Comparison of ENCODE assay signal across 8 cellular contexts in genomic region chr22:35330258-35330861, GRCh38. TPM values are rescaled to one million over a fixed set of nuclear protein-coding genes. Genes with fewer than 3 reads are reported as not detected.
A peak's percentile ranks its signal among the peaks of the same experiment; 100 is the strongest.
DNase-seq lines count a peak whose midpoint lies in the region; ATAC-seq and TF ChIP-seq lines count a peak whose summit lies in the region.

No MANE protein-coding gene starts in this region.

- H3K27ac Mint-ChIP-seq in T-helper 1 cell treated with Interleukin-12 subunit alpha and Interleukin-12 subunit beta and Interleukin-4 antibody, amounts not matched to agents 30 μg/mL and 1 μg/mL, for 36 hours: peak overlapping the region; percentile 53

- H3K4me3 Mint-ChIP-seq in T-helper 1 cell treated with Interleukin-12 subunit alpha and Interleukin-12 subunit beta and Interleukin-4 antibody, amounts not matched to agents 30 μg/mL and 1 μg/mL, for 36 hours: peak overlapping the region; percentile 37

- H3K9me3 ChIP-seq in liver (ENCODE audit: control insufficient read depth in 4 of 4, low read length in 3 of 4): no peaks in the 10 kb centered on the region

- no peaks in the 10 kb centered on the region for H3K27me3 ChIP-seq in liver (ENCODE audit: control insufficient read depth in 4 of 4, insufficient read depth in 4 of 4, low read length in 3 of 4)

- TF ChIP-seq CTCF in liver (IDR thresholded peaks at IDR 0.05; ENCODE audit: low read depth, low read length, missing input control): no peak

- peaks cover 12 to 40% (median 26%) of the 10 kb centered on the region in 4 donors for H3K4me1 ChIP-seq in liver (ENCODE audit: control insufficient read depth in 4 of 4, insufficient read depth in 4 of 4, low read length in 3 of 4)

- H3K27ac ChIP-seq in liver (ENCODE audit: low read depth in 1 of 2, low read length in 2 of 2): peak overlapping the region; percentile 80 to 92

- no peaks in the 10 kb centered on the region for H3K27me3 Mint-ChIP-seq in T-helper 1 cell treated with Interleukin-12 subunit alpha and Interleukin-12 subunit beta and Interleukin-4 antibody, amounts not matched to agents 30 μg/mL and 1 μg/mL, for 36 hours (ENCODE audit: low read depth)

- H3K36me3 ChIP-seq in liver (ENCODE audit: control insufficient read depth in 4 of 4, insufficient read depth in 3 of 4, low read depth in 1 of 4, low read length in 3 of 4): peaks cover 20 to 53% (median 50%) of the 10 kb centered on the region in 4 donors

- TF ChIP-seq RAD21 in liver (IDR thresholded peaks at IDR 0.05): peak; percentile 10 to 31

- peaks cover 22% of the 10 kb centered on the region for H3K4me1 Mint-ChIP-seq in T-helper 1 cell treated with Interleukin-12 subunit alpha and Interleukin-12 subunit beta and Interleukin-4 antibody, amounts not matched to agents 30 μg/mL and 1 μg/mL, for 36 hours (ENCODE audit: low read depth)

- ATAC-seq in HG03457 (IDR thresholded peaks at IDR 0.05; ENCODE audit: unreplicated experiment): no peak

- H3K9me3 Mint-ChIP-seq in T-helper 1 cell treated with Interleukin-12 subunit alpha and Interleukin-12 subunit beta and Interleukin-4 antibody, amounts not matched to agents 30 μg/mL and 1 μg/mL, for 36 hours: no peaks in the 10 kb centered on the region

- H3K36me3 Mint-ChIP-seq in T-helper 1 cell treated with Interleukin-12 subunit alpha and Interleukin-12 subunit beta and Interleukin-4 antibody, amounts not matched to agents 30 μg/mL and 1 μg/mL, for 36 hours (ENCODE audit: low read depth): peaks cover 33% of the 10 kb centered on the region

- WGBS in liver: 12% methylated on average over 16 of the region's 16 CpGs

- H3K4me3 ChIP-seq in liver (ENCODE audit: low read depth in 1 of 3, low read length in 3 of 3): no peak overlapping the region

- DNase-seq in GF-D8 (lab: John Stamatoyannopoulos, UW): peak; percentile 85
- DNase-seq in amniotic epithelial cell (ENCODE audit: low read depth): peak; percentile 87
- peak; percentile 18 to 25 for DNase-seq in stimulated activated CD8-positive, alpha-beta memory T cell treated with anti-CD3 and anti-CD28 coated beads, Interleukin-4, amount 100 ng/mL, for 4 hours (ENCODE audit: low read depth in 2 of 2, low spot score in 1 of 2)
- no peak for DNase-seq in D341Med (ENCODE audit: low spot score)
- no peak for DNase-seq in cerebellar cortex (ENCODE audit: low spot score)

- H3K9ac ChIP-seq in liver (ENCODE audit: low read depth in 1 of 2, low read length in 2 of 2): no peak overlapping the region

TF ChIP-seq in liver, 16 proteins besides CTCF, POLR2A, EP300 and RAD21:
- TF ChIP-seq MAX (IDR thresholded peaks at IDR 0.05) (peak; percentile 96), GABPA (IDR thresholded peaks at IDR 0.05 in 1 of 2, conservative IDR thresholded peaks at IDR 0.05 in 1 of 2) (peak in 1 of 2 donors; percentile 66), REST (IDR thresholded peaks at IDR 0.05) (no peak), FOXA1 (IDR thresholded peaks at IDR 0.05) (no peak), YY1 (IDR thresholded peaks at IDR 0.05) (peak; percentile 47), FOXA2 (IDR thresholded peaks at IDR 0.05) (no peak), ZBTB33 (IDR thresholded peaks at IDR 0.05) (no peak), SP1 (IDR thresholded peaks at IDR 0.05) (peak; percentile 56), HNF4G (IDR thresholded peaks at IDR 0.05) (no peak), EGR1 (IDR thresholded peaks at IDR 0.05; ENCODE audit: low read depth in 2 of 2) (peak in 1 of 2 donors; percentile 42), TAF1 (conservative IDR thresholded peaks at IDR 0.05) (no peak), HNF4A (conservative IDR thresholded peaks at IDR 0.05) (peak; percentile 29 to 65), JUND (IDR thresholded peaks at IDR 0.05) (peak in 1 of 2 donors; percentile 65), ATF3 (IDR thresholded peaks at IDR 0.05) (peak; percentile 79), RXRA (IDR thresholded peaks at IDR 0.05) (peak; percentile 45 to 75), NR2F2 (IDR thresholded peaks at IDR 0.05) (peak; percentile 87)

RNA-seq across cellular contexts. Expression of gene TOM1, which starts 30.7 kb away (rescaled TPM):
- 10 to 100 TPM; 17.9 to 53.0 TPM for total RNA-seq in liver
- 10 to 100 TPM; 49.7 to 51.3 TPM for polyA plus RNA-seq in liver

RNA-seq across cellular contexts. Expression of gene HMOX1, which starts 50.5 kb away (rescaled TPM):
- total RNA-seq in liver: 100 to 1,000 TPM in 1 of 2 donors, 10 to 100 TPM in 1; 47.1 to 108 TPM
- polyA plus RNA-seq in liver: 10 to 100 TPM; 18.7 to 72.3 TPM

Comparison
In these comparisons a context has a peak if more than half of its experiments do, and no peak if none do; other contexts are left out.
1. DNase-seq: peak in GF-D8 (single experiment), amniotic epithelial cell (single experiment) and stimulated activated CD8-positive, alpha-beta memory T cell treated with anti-CD3 and anti-CD28 coated beads, Interleukin-4, amount 100 ng/mL, for 4 hours (2 of 2); none in D341Med (single experiment) and cerebellar cortex (single experiment).